ENCODE assay signal across 12 cellular contexts in the genomic region with DNA sequence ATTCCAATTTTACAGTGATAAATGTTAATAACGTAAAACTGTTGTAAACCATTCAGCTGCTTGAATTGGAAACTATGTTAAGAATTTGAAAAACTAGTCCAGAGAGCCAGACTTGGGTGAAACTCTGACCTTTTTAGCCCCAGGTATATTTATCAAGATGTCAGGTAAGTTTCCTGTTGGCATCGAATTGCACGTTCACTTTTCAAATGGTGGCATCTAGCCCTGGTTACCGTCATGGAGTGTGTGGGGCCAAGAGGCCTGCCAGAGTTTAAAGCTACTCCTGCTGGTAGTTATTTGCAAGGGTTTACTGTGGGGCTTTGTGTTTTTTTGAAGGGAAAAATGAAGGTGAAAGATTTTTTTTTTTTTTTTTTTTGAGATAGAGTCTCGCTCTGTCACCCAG.
DNase-seq lines count a peak whose midpoint lies in the region; ATAC-seq and TF ChIP-seq lines count a peak whose summit lies in the region.
"Had no signal": no experiment of that assay in that cellular context is flagged by ENCODE, and none has a peak within 500 bp of the region (broad histone marks: within the 10 kb centered on the region; RNA-seq: fewer than 3 reads in every experiment).

No MANE protein-coding gene starts in this region.

- H3K9me3 ChIP-seq in liver (ENCODE audit: control insufficient read depth in 4 of 4, low read length in 3 of 4): no peaks in the 10 kb centered on the region
- no peaks in the 10 kb centered on the region for H3K9me3 ChIP-seq in upper lobe of right lung
- no peaks in the 10 kb centered on the region for H3K9me3 ChIP-seq in effector memory CD4-positive, alpha-beta T cell (ENCODE audit: control insufficient read depth, low read length)
- H3K9me3 ChIP-seq: BLaER1 treated with 17β-estradiol and CSF1 and Interleukin-3, amounts not matched to agents 10 nM and 100 nM had no signal

- H3K4me1 ChIP-seq in liver (ENCODE audit: control insufficient read depth in 4 of 4, insufficient read depth in 4 of 4, low read length in 3 of 4) (peaks cover 0 to 4% (median 0%) of the 10 kb centered on the region in 4 donors), upper lobe of right lung (no peaks in the 10 kb centered on the region)
- H3K4me1 ChIP-seq in effector memory CD4-positive, alpha-beta T cell (ENCODE audit: control insufficient read depth, insufficient read depth, low read length, poor library complexity, severe bottlenecking): no peaks in the 10 kb centered on the region

- H3K27me3 ChIP-seq in liver (ENCODE audit: control insufficient read depth in 4 of 4, insufficient read depth in 4 of 4, low read length in 3 of 4) (no peaks in the 10 kb centered on the region), upper lobe of right lung (no peaks in the 10 kb centered on the region)
- no peaks in the 10 kb centered on the region for H3K27me3 ChIP-seq in effector memory CD4-positive, alpha-beta T cell (replicated peaks; ENCODE audit: control insufficient read depth, insufficient read depth, low read length, poor library complexity, severe bottlenecking)
- H3K27me3 ChIP-seq: BLaER1 treated with 17β-estradiol and CSF1 and Interleukin-3, amounts not matched to agents 10 nM and 100 nM had no signal

- H3K27ac ChIP-seq in liver (ENCODE audit: low read depth in 1 of 2, low read length in 2 of 2): no peak overlapping the region
- peak overlapping the region; percentile 17 for H3K27ac ChIP-seq in upper lobe of right lung
- H3K27ac ChIP-seq in effector memory CD4-positive, alpha-beta T cell (ENCODE audit: insufficient read depth, low read length, poor library complexity, severe bottlenecking): no peak overlapping the region
- H3K27ac ChIP-seq: BLaER1 treated with 17β-estradiol and CSF1 and Interleukin-3, amounts not matched to agents 10 nM and 100 nM had no signal

- H3K9ac ChIP-seq in liver (ENCODE audit: low read depth in 1 of 2, low read length in 2 of 2): no peak overlapping the region
- H3K9ac ChIP-seq: BLaER1 treated with 17β-estradiol and CSF1 and Interleukin-3, amounts not matched to agents 10 nM and 100 nM had no signal

- ATAC-seq in upper lobe of right lung: no peak

- 85% methylated on average over 5 of the region's 5 CpGs for WGBS in liver

- H3K4me3 ChIP-seq in liver (ENCODE audit: low read depth in 1 of 3, low read length in 3 of 3): no peak overlapping the region
- H3K4me3 ChIP-seq in upper lobe of right lung: no peak overlapping the region
- H3K4me3 ChIP-seq in effector memory CD4-positive, alpha-beta T cell (ENCODE audit: insufficient read depth, low read depth, low read length, poor library complexity, severe bottlenecking): no peak overlapping the region
- H3K4me3 ChIP-seq: BLaER1 treated with 17β-estradiol and CSF1 and Interleukin-3, amounts not matched to agents 10 nM and 100 nM had no signal

- H3K36me3 ChIP-seq in liver (ENCODE audit: control insufficient read depth in 4 of 4, insufficient read depth in 3 of 4, low read depth in 1 of 4, low read length in 3 of 4): peaks cover 9 to 13% (median 11%) of the 10 kb centered on the region in 4 donors
- H3K36me3 ChIP-seq in upper lobe of right lung: peaks cover 70% of the 10 kb centered on the region
- H3K36me3 ChIP-seq in effector memory CD4-positive, alpha-beta T cell (ENCODE audit: control insufficient read depth, insufficient read depth, low read length): no peaks in the 10 kb centered on the region
- H3K36me3 ChIP-seq: BLaER1 treated with 17β-estradiol and CSF1 and Interleukin-3, amounts not matched to agents 10 nM and 100 nM had no signal

- TF ChIP-seq RAD21 in Ishikawa (IDR thresholded peaks at IDR 0.05; ENCODE audit: low read depth) (0 out of 2 replicates have a peak, but pooled peaks have one; percentile 14), liver (IDR thresholded peaks at IDR 0.05) (no peak)

- DNase-seq in astrocyte of the hippocampus (ENCODE audit: low read depth, low spot score) (peak; percentile 35), upper lobe of right lung (no peak), GOT3 (lab: John Stamatoyannopoulos, UW) (no peak), NCI-H748 treated with DMSO at 0.1 percent for 48 hours (lab: John Stamatoyannopoulos, UW) (no peak)
- no peak for DNase-seq in effector memory CD4-positive, alpha-beta T cell
- DNase-seq: EL, NCI-H187 treated with DMSO at 0.1 percent for 48 hours, NCI-H2171 treated with DMSO at 0.1 percent for 48 hours, NCI-H510A had no signal

- TF ChIP-seq EP300 in Ishikawa (IDR thresholded peaks at IDR 0.05; ENCODE audit: borderline replicate concordance): peak; percentile 87

- intact Hi-C loops in upper lobe of right lung (cut with DNase I): no loop called here

- no peak for TF ChIP-seq CTCF in liver (IDR thresholded peaks at IDR 0.05; ENCODE audit: low read depth, low read length, missing input control)
- no peak for TF ChIP-seq CTCF in upper lobe of right lung (IDR thresholded peaks at IDR 0.05)

TF ChIP-seq in Ishikawa, 13 proteins besides CTCF, POLR2A, EP300 and RAD21 (continues in another document):
- TF ChIP-seq EGR1 (IDR thresholded peaks at IDR 0.05) (no peak), USF1 (IDR thresholded peaks at IDR 0.05) (no peak), YY1 (IDR thresholded peaks at IDR 0.05; ENCODE audit: low read depth) (peak; percentile 65), MAX (IDR thresholded peaks at IDR 0.05) (0 out of 2 replicates have a peak, but pooled peaks have one; percentile 36), TAF1 (IDR thresholded peaks at IDR 0.05; ENCODE audit: low read depth) (no peak), NFIC (IDR thresholded peaks at IDR 0.05) (peak; percentile 73), FOXM1 (IDR thresholded peaks at IDR 0.05; ENCODE audit: borderline replicate concordance, low read depth) (peak; percentile 86), TEAD4 (IDR thresholded peaks at IDR 0.05) (peak; percentile 76), CEBPB (IDR thresholded peaks at IDR 0.05) (no peak), ZBTB7A (IDR thresholded peaks at IDR 0.05; ENCODE audit: low read depth) (no peak), TCF12 (IDR thresholded peaks at IDR 0.05; ENCODE audit: low read depth) (peak; percentile 80), CREB1 (IDR thresholded peaks at IDR 0.05; ENCODE audit: low read depth) (peak; percentile 12; the same call in 1 of the 2 replicates)

TF ChIP-seq in liver, 16 proteins besides CTCF, POLR2A, EP300 and RAD21:
- TF ChIP-seq EGR1 (IDR thresholded peaks at IDR 0.05; ENCODE audit: low read depth in 2 of 2) (no peak), NR2F2 (IDR thresholded peaks at IDR 0.05) (peak; percentile 57), ATF3 (IDR thresholded peaks at IDR 0.05) (no peak)
